14 cellular contexts compared by ENCODE assay signal in genomic region chr1:46614604-46614984, GRCh38. TPM values are rescaled to one million over a fixed set of nuclear protein-coding genes. Genes with fewer than 3 reads are reported as not detected.
DNase-seq lines count a peak whose midpoint lies in the region; ATAC-seq and TF ChIP-seq lines count a peak whose summit lies in the region.
"Had no signal": no experiment of that assay in that cellular context is flagged by ENCODE, and none has a peak within 500 bp of the region (broad histone marks: within the 10 kb centered on the region; RNA-seq: fewer than 3 reads in every experiment).

No MANE protein-coding gene starts in this region.

- H2BK120ac ChIP-seq in trophoblast cell (ENCODE audit: insufficient read depth, low read length, poor library complexity) = no peak overlapping the region

- no peak overlapping the region for H3K23ac ChIP-seq in trophoblast cell (ENCODE audit: low read length)

- H4K12ac ChIP-seq in trophoblast cell (ENCODE audit: low read depth, low read length) = no peak overlapping the region

- no peaks in the 10 kb centered on the region for H3K9me3 ChIP-seq in CD4-positive, CD25-positive, alpha-beta regulatory T cell (ENCODE audit: control insufficient read depth in 2 of 2, low read length in 2 of 2)
- H3K9me3 ChIP-seq in Peyer's patch (no peaks in the 10 kb centered on the region), esophagus (ENCODE audit: control insufficient read depth in 2 of 2, insufficient read depth in 1 of 2, low read depth in 1 of 2, low read length in 1 of 2) (no peaks in the 10 kb centered on the region), psoas muscle (no peaks in the 10 kb centered on the region), trophoblast cell (ENCODE audit: insufficient read depth, low read depth, low read length) (peaks cover 2% of the 10 kb centered on the region)
- H3K9me3 ChIP-seq: MG63 had no signal

- no peak overlapping the region for H4K91ac ChIP-seq in trophoblast cell (ENCODE audit: low read depth, low read length)

- H3K4me2 ChIP-seq in trophoblast cell (ENCODE audit: low read length) = no peak overlapping the region

- peaks cover 2% of the 10 kb centered on the region for H3K79me2 ChIP-seq in trophoblast cell (ENCODE audit: control insufficient read depth, insufficient read depth, low read length, poor library complexity)

- TF ChIP-seq POLR2A in Peyer's patch (IDR thresholded peaks at IDR 0.05) = no peak

- H2AFZ ChIP-seq in trophoblast cell (ENCODE audit: insufficient read depth, low read length, poor library complexity) = no peak overlapping the region

- H3K4ac ChIP-seq in trophoblast cell (ENCODE audit: low read depth, low read length) = no peak overlapping the region

- no peak overlapping the region for H3K18ac ChIP-seq in trophoblast cell (ENCODE audit: low read length)

- intact Hi-C loops in psoas muscle (cut with DNase I) = no loop called here

- ATAC-seq in CD4-positive, CD25-positive, alpha-beta regulatory T cell (ENCODE audit: low read depth in 2 of 2) = no peak
- ATAC-seq in psoas muscle = no peak

- H3K27ac Mint-ChIP-seq in CD4-positive, CD25-positive, alpha-beta regulatory T cell = peak overlapping the region in 2 of 3 donors; percentile 55 to 93

- DNase-seq in CD4-positive, CD25-positive, alpha-beta regulatory T cell = no peak
- DNase-seq in Peyer's patch (peak in 1 of 3 donors; percentile 21), psoas muscle (no peak), hippocampal formation (lab: John Stamatoyannopoulos, UW) (no peak), NCI-H748 (lab: John Stamatoyannopoulos, UW; ENCODE audit: unreplicated experiment) (no peak), trophoblast cell (no peak), amniotic stem cell (lab: John Stamatoyannopoulos, UW) (no peak)
- DNase-seq: activated B cell treated with CpG ODN at 0.5 μM for 24 hours; activated naive CD4-positive, alpha-beta T cell; COR-L47; MG63; SHP77 treated with DMSO at 0.1 percent for 48 hours had no signal

- peak overlapping the region; percentile 73 to 94 (median 88) for H3K4me3 Mint-ChIP-seq in CD4-positive, CD25-positive, alpha-beta regulatory T cell

- peak overlapping the region; percentile 26 for H3K4me3 ChIP-seq in CD4-positive, CD25-positive, alpha-beta regulatory T cell (ENCODE audit: low read depth, low read length)
- no peak overlapping the region for H3K4me3 ChIP-seq in Peyer's patch
- H3K4me3 ChIP-seq in esophagus (ENCODE audit: low read depth in 1 of 2, low read length in 2 of 2) = no peak overlapping the region
- H3K4me3 ChIP-seq in psoas muscle = peak overlapping the region; percentile 46
- H3K4me3 ChIP-seq in trophoblast cell (ENCODE audit: low read depth, low read length) = no peak overlapping the region
- H3K4me3 ChIP-seq: lung, MG63 had no signal

- no peaks in the 10 kb centered on the region for H3K27me3 Mint-ChIP-seq in CD4-positive, CD25-positive, alpha-beta regulatory T cell
- H3K27me3 Mint-ChIP-seq: activated B cell treated with CpG ODN at 0.5 μM for 24 hours had no signal

- H3K27me3 ChIP-seq in CD4-positive, CD25-positive, alpha-beta regulatory T cell (ENCODE audit: control insufficient read depth, insufficient read depth, low read length) = no peaks in the 10 kb centered on the region
- H3K27me3 ChIP-seq in Peyer's patch (no peaks in the 10 kb centered on the region), esophagus (ENCODE audit: control insufficient read depth in 1 of 2, insufficient read depth in 2 of 2, low read length in 2 of 2) (no peaks in the 10 kb centered on the region), psoas muscle (ENCODE audit: insufficient read depth in 3 of 3, low read length in 2 of 3) (no peaks in the 10 kb centered on the region), trophoblast cell (ENCODE audit: insufficient read depth, low read length) (no peaks in the 10 kb centered on the region)
- H3K27me3 ChIP-seq: MG63 had no signal

- peaks cover 17% of the 10 kb centered on the region for H3K36me3 ChIP-seq in CD4-positive, CD25-positive, alpha-beta regulatory T cell (ENCODE audit: control insufficient read depth, insufficient read depth, low read length)
- H3K36me3 ChIP-seq in Peyer's patch = peaks cover 0 to 18% (median 0%) of the 10 kb centered on the region in 3 donors
- peaks cover 3 to 9% of the 10 kb centered on the region in 2 donors for H3K36me3 ChIP-seq in esophagus (ENCODE audit: control insufficient read depth in 2 of 2, insufficient read depth in 2 of 2, low read length in 1 of 2)
- H3K36me3 ChIP-seq in psoas muscle (ENCODE audit: insufficient read depth in 1 of 2, low read depth in 1 of 2) = peaks cover 0 to 20% of the 10 kb centered on the region in 2 donors
- H3K36me3 ChIP-seq in trophoblast cell (ENCODE audit: control insufficient read depth in 1 of 2, insufficient read depth in 2 of 2, low read length in 2 of 2) = peaks cover 0 to 2% of the 10 kb centered on the region in 2 experiments
- H3K36me3 ChIP-seq: MG63 had no signal

- 72 to 77% methylated on average over 2 of the region's 2 CpGs for WGBS in esophagus, 2 donors
- 55 to 67% (median 58%) methylated on average over 2 of the region's 2 CpGs for WGBS in psoas muscle, 3 donors
- no CpG with 5 or more reads among the region's 2 CpGs for WGBS in trophoblast cell (ENCODE audit: extremely low coverage, insufficient coverage, insufficient read length)

- H2BK12ac ChIP-seq in trophoblast cell (ENCODE audit: low read length) = no peak overlapping the region

- H3K4me1 ChIP-seq in CD4-positive, CD25-positive, alpha-beta regulatory T cell (ENCODE audit: control insufficient read depth, insufficient read depth, low read length, poor library complexity, severe bottlenecking) = peaks cover 49% of the 10 kb centered on the region
- H3K4me1 ChIP-seq in Peyer's patch (peaks cover 0 to 51% (median 9%) of the 10 kb centered on the region in 4 donors), esophagus (ENCODE audit: control insufficient read depth in 2 of 2, insufficient read depth in 2 of 2, low read length in 1 of 2) (peaks cover 15 to 33% of the 10 kb centered on the region in 2 donors), psoas muscle (peaks cover 60% of the 10 kb centered on the region), trophoblast cell (ENCODE audit: control insufficient read depth in 1 of 2, insufficient read depth in 2 of 2, low read length in 2 of 2) (peaks cover 10 to 19% of the 10 kb centered on the region in 2 experiments)

- no peak overlapping the region for H2BK5ac ChIP-seq in trophoblast cell (ENCODE audit: low read depth, low read length, poor library complexity)

- peaks cover 0 to 73% (median 44%) of the 10 kb centered on the region in 4 donors for H3K4me1 Mint-ChIP-seq in CD4-positive, CD25-positive, alpha-beta regulatory T cell

- H2AK5ac ChIP-seq in trophoblast cell (ENCODE audit: low read length) = no peak overlapping the region

- H3K36me3 Mint-ChIP-seq in CD4-positive, CD25-positive, alpha-beta regulatory T cell = peaks cover 16% of the 10 kb centered on the region

- no peak overlapping the region for H3K9ac ChIP-seq in trophoblast cell (ENCODE audit: low read length)

- H3K9me3 Mint-ChIP-seq in CD4-positive, CD25-positive, alpha-beta regulatory T cell = no peaks in the 10 kb centered on the region
- H3K9me3 Mint-ChIP-seq: activated B cell treated with CpG ODN at 0.5 μM for 24 hours had no signal

- H4K8ac ChIP-seq in trophoblast cell (ENCODE audit: low read depth, low read length) = no peak overlapping the region

- no peak overlapping the region for H3K14ac ChIP-seq in trophoblast cell (ENCODE audit: low read length)

- TF ChIP-seq CTCF in Peyer's patch (IDR thresholded peaks at IDR 0.05) (no peak), psoas muscle (IDR thresholded peaks at IDR 0.05) (no peak)

- peaks cover 8% of the 10 kb centered on the region for H3K79me1 ChIP-seq in trophoblast cell (ENCODE audit: low read length)

- peak overlapping the region; percentile 15 for H3K27ac ChIP-seq in CD4-positive, CD25-positive, alpha-beta regulatory T cell (ENCODE audit: insufficient read depth, low read length, poor library complexity, severe bottlenecking)
- H3K27ac ChIP-seq in Peyer's patch (peak overlapping the region in 3 of 4 donors; percentile 28 to 57 (median 38)), esophagus (ENCODE audit: low read depth in 2 of 2, low read length in 1 of 2) (peak overlapping the region; percentile 67), psoas muscle (peak overlapping the region; percentile 94), trophoblast cell (ENCODE audit: low read depth, low read length) (no peak overlapping the region)

RNA-seq across cellular contexts. Expression of gene MOB3C, which starts 2.0 kb away (rescaled TPM):
- 13.6 TPM for total RNA-seq in CD4-positive, CD25-positive, alpha-beta regulatory T cell
- polyA plus RNA-seq in CD4-positive, CD25-positive, alpha-beta regulatory T cell = 10 to 100 TPM in 2 of 4 donors, 1 to 10 TPM in 2; 6.4 to 16.0 (median 10.0) TPM
- 10 to 100 TPM in 3 of 4 donors, 1 to 10 TPM in 1; 7.7 to 22.3 (median 14.5) TPM for total RNA-seq in Peyer's patch
- polyA plus RNA-seq in esophagus = 1 to 10 TPM; 6.9 to 7.5 TPM
- 10 to 100 TPM; 12.1 to 36.3 (median 28.5) TPM for total RNA-seq in psoas muscle
- polyA plus RNA-seq in psoas muscle = 10 to 100 TPM in 2 of 3 donors, 1 to 10 TPM in 1; 8.7 to 17.9 (median 13.4) TPM
- 2.4 and 2.6 TPM in 2 replicates for polyA plus RNA-seq in trophoblast cell (2013)

RNA-seq across cellular contexts. Expression of gene MKNK1, which starts 10.5 kb away (rescaled TPM):
- 45.0 TPM for total RNA-seq in CD4-positive, CD25-positive, alpha-beta regulatory T cell
- 10 to 100 TPM; 15.8 to 17.2 (median 16.7) TPM for polyA plus RNA-seq in CD4-positive, CD25-positive, alpha-beta regulatory T cell
- total RNA-seq in Peyer's patch (100 to 1,000 TPM in 1 of 4 donors, 10 to 100 TPM in 3; 51.3 to 134 (median 94.2) TPM), psoas muscle (10 to 100 TPM; 32.2 to 46.7 (median 39.9) TPM)
- polyA plus RNA-seq in esophagus (10 to 100 TPM; 19.4 to 29.9 TPM), psoas muscle (10 to 100 TPM; 19.3 to 52.6 (median 23.8) TPM)
- polyA plus RNA-seq in trophoblast cell (2013) = 37.3 TPM in 2 replicates

RNA-seq across cellular contexts. Expression of gene ATPAF1, which starts 53.6 kb away (rescaled TPM):
- 22.5 TPM for total RNA-seq in CD4-positive, CD25-positive, alpha-beta regulatory T cell
- 10 to 100 TPM; 74.7 to 89.3 (median 80.8) TPM for polyA plus RNA-seq in CD4-positive, CD25-positive, alpha-beta regulatory T cell
- total RNA-seq in Peyer's patch (10 to 100 TPM; 14.0 to 46.8 (median 34.8) TPM), psoas muscle (100 to 1,000 TPM in 3 of 4 donors, 10 to 100 TPM in 1; 98.3 to 114 (median 107) TPM)
- polyA plus RNA-seq in esophagus (10 to 100 TPM; 25.3 to 34.9 TPM), psoas muscle (100 to 1,000 TPM in 1 of 3 donors, 10 to 100 TPM in 2; 60.9 to 156 (median 82.0) TPM)
- 21.9 and 23.3 TPM in 2 replicates for polyA plus RNA-seq in trophoblast cell (2013)

RNA-seq across cellular contexts. Expression of gene TEX38, which starts 57.1 kb away (rescaled TPM):
- not detected for total RNA-seq in CD4-positive, CD25-positive, alpha-beta regulatory T cell
- polyA plus RNA-seq in CD4-positive, CD25-positive, alpha-beta regulatory T cell = not detected
- not detected for total RNA-seq in Peyer's patch
- not detected for polyA plus RNA-seq in esophagus
- total RNA-seq in psoas muscle = not detected
- polyA plus RNA-seq in psoas muscle = under 1 TPM in 1 of 3 donors, not detected in 2; 0.08 TPM
- polyA plus RNA-seq in trophoblast cell (2013) = not detected in 2 replicates
- total RNA-seq: activated B cell treated with CpG ODN at 0.5 μM for 24 hours, lung had no signal
- polyA plus RNA-seq: lung had no signal

Comparison
In these comparisons a context has a peak if more than half of its experiments do, and no peak if none do; other contexts are left out.
1. H3K4me3 ChIP-seq: peak in CD4-positive, CD25-positive, alpha-beta regulatory T cell (single experiment) and psoas muscle (single experiment); none in Peyer's patch (0 of 4), esophagus (0 of 2) and trophoblast cell (single experiment).